8 cellular contexts compared by ENCODE assay signal in the genomic region with DNA sequence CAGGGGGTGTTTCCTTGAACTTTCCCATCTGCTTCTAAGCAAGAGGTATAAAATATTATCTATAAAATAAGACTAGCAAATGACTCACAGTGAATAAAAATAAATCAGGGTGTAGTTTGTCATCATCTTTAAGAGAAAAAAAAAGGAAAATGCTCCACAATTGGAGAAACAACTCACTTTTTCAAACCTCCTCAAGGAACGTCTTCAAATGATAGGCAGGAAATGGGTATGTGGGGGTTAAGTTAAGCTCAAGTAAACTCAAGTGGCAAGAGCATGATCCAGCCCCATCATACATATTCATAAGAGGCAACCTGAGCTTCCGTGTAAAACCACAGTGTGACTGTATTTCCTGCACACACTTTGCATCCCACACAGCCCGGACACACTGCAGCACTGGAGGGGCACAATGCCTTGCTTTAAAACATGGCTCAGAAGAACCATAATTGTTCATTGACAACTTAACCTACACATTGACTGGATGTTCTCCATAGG. TPM values are rescaled to one million over a fixed set of nuclear protein-coding genes. Genes with fewer than 3 reads are reported as not detected.
DNase-seq lines count a peak whose midpoint lies in the region; ATAC-seq and TF ChIP-seq lines count a peak whose summit lies in the region.

No MANE protein-coding gene starts in this region.

- in situ Hi-C loops in KBM-7 (cut with MboI; ENCODE audit: low pct_unique_long_range_greater_than_20kb, low sequenced_read_pairs): no loop called here

- H3K36me3 ChIP-seq in thoracic aorta: no peaks in the 10 kb centered on the region

- no peak for TF ChIP-seq CTCF in nephron progenitor cell (IDR thresholded peaks at IDR 0.05)
- TF ChIP-seq CTCF in thoracic aorta (IDR thresholded peaks at IDR 0.05): no peak

- DNase-seq in EH (ENCODE audit: low read depth) (peak; percentile 81), KBM-7 (peak; percentile 95), nephron progenitor cell (no peak), thoracic aorta (ENCODE audit: low spot score) (no peak), cortex of kidney (lab: John Stamatoyannopoulos, UW) (no peak)
- DNase-seq in activated CD4-positive, alpha-beta T cell treated with anti-CD3 and anti-CD28 coated beads for 4 hours: peak; percentile 76 to 78
- peak; percentile 25 for DNase-seq in effector CD8-positive, alpha-beta T cell (lab: John Stamatoyannopoulos, UW)

- peak; percentile 93 for ATAC-seq in GM21526 (IDR thresholded peaks at IDR 0.05; ENCODE audit: low FRiP score, unreplicated experiment)
- ATAC-seq in thoracic aorta (ENCODE audit: insufficient number of reproducible peaks, low FRiP score, low read depth): no peak

- H3K27ac ChIP-seq in thoracic aorta: no peak overlapping the region

- no peaks in the 10 kb centered on the region for H3K27me3 ChIP-seq in thoracic aorta (replicated peaks; ENCODE audit: insufficient read depth)

- no peaks in the 10 kb centered on the region for H3K9me3 Mint-ChIP-seq in nephron progenitor cell

- peaks cover 8 to 17% of the 10 kb centered on the region in 2 donors for H3K4me1 ChIP-seq in thoracic aorta (ENCODE audit: control insufficient read depth in 1 of 2, low read depth in 2 of 2)

- H3K4me3 ChIP-seq in thoracic aorta: peak overlapping the region; percentile 70

- peaks cover 6% of the 10 kb centered on the region for H3K27me3 Mint-ChIP-seq in nephron progenitor cell (ENCODE audit: low read depth, poor library complexity)

- peak overlapping the region; percentile 80 for H3K4me3 Mint-ChIP-seq in nephron progenitor cell

- H3K4me1 Mint-ChIP-seq in nephron progenitor cell: peaks cover 44% of the 10 kb centered on the region

- H3K36me3 Mint-ChIP-seq in nephron progenitor cell (ENCODE audit: low read depth): no peaks in the 10 kb centered on the region

- H3K9me3 ChIP-seq in thoracic aorta: no peaks in the 10 kb centered on the region

- H3K27ac Mint-ChIP-seq in nephron progenitor cell: no peak overlapping the region

RNA-seq across cellular contexts. Expression of gene CEP85L, which starts 58.5 kb away (rescaled TPM):
- total RNA-seq in thoracic aorta: 10 to 100 TPM; 13.3 to 22.7 TPM

Comparison
In these comparisons a context has a peak if more than half of its experiments do, and no peak if none do; other contexts are left out.
1. DNase-seq: peak in EH (single experiment), KBM-7 (single experiment), activated CD4-positive, alpha-beta T cell treated with anti-CD3 and anti-CD28 coated beads for 4 hours (2 of 2) and effector CD8-positive, alpha-beta T cell (single experiment); none in nephron progenitor cell (single experiment), thoracic aorta (single experiment) and cortex of kidney (single experiment).